13 cellular contexts compared by ENCODE assay signal in the genomic region with DNA sequence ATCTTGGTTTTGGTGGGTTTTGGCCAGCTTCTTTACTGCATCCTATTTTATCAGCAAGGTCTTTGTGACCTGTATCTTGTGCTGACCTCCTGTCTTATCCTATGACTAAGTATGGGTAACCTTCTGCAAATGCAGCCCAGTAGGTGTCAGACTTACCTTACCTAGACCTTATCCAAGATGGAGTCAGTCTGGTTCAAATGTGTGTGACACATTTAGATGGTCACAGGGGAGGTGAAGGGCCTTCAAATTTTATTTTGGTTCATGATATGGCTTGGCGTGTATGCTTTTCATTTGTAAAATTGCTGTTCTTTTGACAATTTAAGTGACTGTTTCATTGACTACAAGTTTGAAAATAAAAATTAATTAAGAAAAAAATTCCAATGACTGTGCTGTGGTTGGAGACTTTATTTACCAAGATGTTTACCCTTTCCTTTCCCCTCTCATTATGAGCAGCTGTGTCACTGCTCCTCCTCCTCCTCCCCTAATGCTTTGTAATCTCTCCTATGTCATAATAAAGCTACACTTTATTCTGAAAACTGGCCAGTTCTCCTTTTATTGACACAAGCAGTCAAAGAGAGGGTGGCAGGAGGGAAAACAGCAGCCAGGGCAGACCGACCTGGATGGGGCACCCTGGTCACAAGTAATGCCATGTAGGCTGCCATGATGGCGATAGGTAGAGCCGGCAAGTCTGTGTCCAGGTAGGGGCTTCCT. TPM values are rescaled to one million over a fixed set of nuclear protein-coding genes. Genes with fewer than 3 reads are reported as not detected.
A peak's percentile ranks its signal among the peaks of the same experiment; 100 is the strongest.
DNase-seq lines count a peak whose midpoint lies in the region; ATAC-seq, FAIRE-seq and TF ChIP-seq lines count a peak whose summit lies in the region.
"Had no signal": no experiment of that assay in that cellular context is flagged by ENCODE, and none has a peak within 500 bp of the region (broad histone marks: within the 10 kb centered on the region; RNA-seq: fewer than 3 reads in every experiment).

No MANE protein-coding gene starts in this region.

- no peaks in the 10 kb centered on the region for H3K9me3 ChIP-seq in K562 (replicated peaks; ENCODE audit: control insufficient read depth, insufficient read depth, low read depth, low read length)

- H3K9ac ChIP-seq in K562 (ENCODE audit: insufficient read depth in 1 of 2, low read depth in 2 of 2, low read length in 2 of 2), result no peak overlapping the region

- H3K4me3 ChIP-seq in K562, result no peak overlapping the region
- no peak overlapping the region for H3K4me3 ChIP-seq in retinal pigment epithelial cell (ENCODE audit: low read length)
- H3K4me3 ChIP-seq: SK-N-MC had no signal

- H3K4me2 ChIP-seq in K562 (ENCODE audit: insufficient read depth, low read length), result no peak overlapping the region

- in situ Hi-C loops in K562 (cut with MboI), result no loop called here

- TF ChIP-seq CTCF in K562 (IDR thresholded peaks at IDR 0.05 in 2 of 3, conservative IDR thresholded peaks at IDR 0.05 in 1 of 3; ENCODE audit: insufficient read depth in 2 of 3, low read depth in 1 of 3, low read length in 3 of 3) (peak in 2 of 3 experiments; percentile 14 to 31; a peak in 1 of 6 replicates), retinal pigment epithelial cell (conservative IDR thresholded peaks at IDR 0.05; ENCODE audit: low read depth, low read length) (peak; percentile 24)

- FAIRE-seq in K562 (lab: Jason Lieb, UNC), result no peak
- FAIRE-seq: colon had no signal

- CTCF ChIA-PET in K562 (lab: Yijun Ruan, JAX; ENCODE audit: low intra/inter-chr PET ratio), result no interaction called here

- no peaks in the 10 kb centered on the region for H3K9me3 Mint-ChIP-seq in activated CD4-positive, alpha-beta T cell treated with anti-CD3 and anti-CD28 coated beads, Interleukin-2, amount 10 ng/mL, durations not matched to agents 24 days and 14 days

- TF ChIP-seq EP300 in K562 (IDR thresholded peaks at IDR 0.05; ENCODE audit: low read length), result no peak

- peaks cover 2% of the 10 kb centered on the region for H3K27me3 Mint-ChIP-seq in activated CD4-positive, alpha-beta T cell treated with anti-CD3 and anti-CD28 coated beads, Interleukin-2, amount 10 ng/mL, durations not matched to agents 24 days and 14 days

- no peaks in the 10 kb centered on the region for H4K20me1 ChIP-seq in K562 (replicated peaks; ENCODE audit: control insufficient read depth, insufficient read depth, low read length)

- H3K4me1 ChIP-seq in K562 (replicated peaks in 1 of 2; ENCODE audit: control insufficient read depth in 2 of 2, insufficient read depth in 2 of 2, low read length in 2 of 2), result no peaks in the 10 kb centered on the region

- no peak overlapping the region for H3K4me3 Mint-ChIP-seq in activated CD4-positive, alpha-beta T cell treated with anti-CD3 and anti-CD28 coated beads, Interleukin-2, amount 10 ng/mL, durations not matched to agents 24 days and 14 days

- no peak overlapping the region for H3K27ac Mint-ChIP-seq in activated CD4-positive, alpha-beta T cell treated with anti-CD3 and anti-CD28 coated beads, Interleukin-2, amount 10 ng/mL, durations not matched to agents 24 days and 14 days

- ATAC-seq in K562, result peak; percentile 51; the same call in 1 of the 3 replicates
- ATAC-seq in GM18511 (IDR thresholded peaks at IDR 0.05; ENCODE audit: unreplicated experiment), result no peak

- peak; percentile 66 for DNase-seq in activated CD4-positive, alpha-beta T cell treated with anti-CD3 and anti-CD28 coated beads, Interleukin-2, amount 10 ng/mL, durations not matched to agents 24 days and 14 days
- no peak for DNase-seq in activated CD4-positive, alpha-beta T cell treated with anti-CD3 and anti-CD28 coated beads for 4 hours
- DNase-seq in M059J (ENCODE audit: low read depth) (peak; percentile 37), K562 (ENCODE audit: extremely low read depth in 1 of 4, low spot score in 3 of 4) (peak in 1 of 4 experiments; percentile 10), retinal pigment epithelial cell (ENCODE audit: low read depth) (no peak), DMS153 treated with DMSO at 0.1 percent for 48 hours (lab: John Stamatoyannopoulos, UW; ENCODE audit: unreplicated experiment) (no peak)
- DNase-seq in activated T-cell treated with anti-CD3 and anti-CD28 coated beads, Interleukin-2, amount 50 U/mL, for 1 hour, result no peak
- DNase-seq: GOT3; NCI-H2081 treated with DMSO at 0.1 percent for 48 hours; stimulated activated CD4-positive, alpha-beta T cell treated with anti-CD3 and anti-CD28 coated beads, Interleukin-12 subunit alpha, Interleukin-12 subunit beta, amount 100 ng/mL, for 4 hours had no signal

- peak in 1 of 2 experiments; percentile 23; a peak in 1 of 4 replicates for TF ChIP-seq RAD21 in K562 (CRISPR knock-in tag; conservative IDR thresholded peaks at IDR 0.05 in 1 of 2, IDR thresholded peaks at IDR 0.05 in 1 of 2)

- TF ChIP-seq POLR2A in K562 (conservative IDR thresholded peaks at IDR 0.05), result no peak

- H2AFZ ChIP-seq in K562 (ENCODE audit: low read depth, low read length), result no peak overlapping the region

- intact Hi-C loops in activated CD4-positive, alpha-beta T cell treated with anti-CD3 and anti-CD28 coated beads, Interleukin-2, amount 10 ng/mL, durations not matched to agents 24 days and 14 days (cut with micrococcal nuclease), result loop anchor here (1.0 kb wide), 1 partner anchor 69 kb away; no protein-coding TSS in a partner anchor
- intact Hi-C loops in K562 (cut with micrococcal nuclease), result no loop called here

- H3K27ac ChIP-seq in K562 (ENCODE audit: extremely low read depth, low read depth, low read length), result no peak overlapping the region
- H3K27ac ChIP-seq: SK-N-MC had no signal

- no peaks in the 10 kb centered on the region for H3K36me3 Mint-ChIP-seq in activated CD4-positive, alpha-beta T cell treated with anti-CD3 and anti-CD28 coated beads, Interleukin-2, amount 10 ng/mL, durations not matched to agents 24 days and 14 days (ENCODE audit: low read depth)

- POLR2A ChIA-PET in K562 (lab: Yijun Ruan, JAX), result no interaction called here

- H3K36me3 ChIP-seq in K562 (ENCODE audit: control insufficient read depth, insufficient read depth, low read length), result no peaks in the 10 kb centered on the region

- WGBS in K562 (ENCODE audit: insufficient coverage, low coverage, missing lambda C conversion rate), result 0% methylated on average over 4 of the region's 4 CpGs

- no TSS peak for BruUV-seq in K562 (replicated peaks; lab: Mats Ljungman, UMichigan)

- H3K27me3 ChIP-seq in K562 (ENCODE audit: control insufficient read depth in 2 of 2, insufficient read depth in 2 of 2, low read length in 2 of 2), result peaks cover 0 to 44% of the 10 kb centered on the region in 2 experiments; a peak in 2 of 5 replicates

- H3K9me1 ChIP-seq in K562 (ENCODE audit: control insufficient read depth, insufficient read depth, low read length), result no peaks in the 10 kb centered on the region

- no peaks in the 10 kb centered on the region for H3K4me1 Mint-ChIP-seq in activated CD4-positive, alpha-beta T cell treated with anti-CD3 and anti-CD28 coated beads, Interleukin-2, amount 10 ng/mL, durations not matched to agents 24 days and 14 days

- H3K79me2 ChIP-seq in K562 (ENCODE audit: control insufficient read depth, insufficient read depth, low read length), result no peaks in the 10 kb centered on the region

TF ChIP-seq in K562, 482 proteins besides CTCF, POLR2A, EP300 and RAD21 (continues in another document):
- TF ChIP-seq ETV5 (CRISPR knock-in tag; IDR thresholded peaks at IDR 0.05; ENCODE audit: low read depth) (no peak), PTRF (tag; IDR thresholded peaks at IDR 0.05) (peak; percentile 49; the same call in 1 of the 2 replicates), NFIX (CRISPR knock-in tag; IDR thresholded peaks at IDR 0.05; ENCODE audit: low read depth) (no peak), TGIF2 (CRISPR knock-in tag; IDR thresholded peaks at IDR 0.05) (no peak)
- TF ChIP-seq, protein P1, sequence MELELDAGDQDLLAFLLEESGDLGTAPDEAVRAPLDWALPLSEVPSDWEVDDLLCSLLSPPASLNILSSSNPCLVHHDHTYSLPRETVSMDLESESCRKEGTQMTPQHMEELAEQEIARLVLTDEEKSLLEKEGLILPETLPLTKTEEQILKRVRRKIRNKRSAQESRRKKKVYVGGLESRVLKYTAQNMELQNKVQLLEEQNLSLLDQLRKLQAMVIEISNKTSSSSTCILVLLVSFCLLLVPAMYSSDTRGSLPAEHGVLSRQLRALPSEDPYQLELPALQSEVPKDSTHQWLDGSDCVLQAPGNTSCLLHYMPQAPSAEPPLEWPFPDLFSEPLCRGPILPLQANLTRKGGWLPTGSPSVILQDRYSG (tag; conservative IDR thresholded peaks at IDR 0.05; ENCODE audit: low read depth), result peak; percentile 75; the same call in 1 of the 2 replicates
- TF ChIP-seq, protein P2, sequence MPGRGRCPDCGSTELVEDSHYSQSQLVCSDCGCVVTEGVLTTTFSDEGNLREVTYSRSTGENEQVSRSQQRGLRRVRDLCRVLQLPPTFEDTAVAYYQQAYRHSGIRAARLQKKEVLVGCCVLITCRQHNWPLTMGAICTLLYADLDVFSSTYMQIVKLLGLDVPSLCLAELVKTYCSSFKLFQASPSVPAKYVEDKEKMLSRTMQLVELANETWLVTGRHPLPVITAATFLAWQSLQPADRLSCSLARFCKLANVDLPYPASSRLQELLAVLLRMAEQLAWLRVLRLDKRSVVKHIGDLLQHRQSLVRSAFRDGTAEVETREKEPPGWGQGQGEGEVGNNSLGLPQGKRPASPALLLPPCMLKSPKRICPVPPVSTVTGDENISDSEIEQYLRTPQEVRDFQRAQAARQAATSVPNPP (IDR thresholded peaks at IDR 0.05; ENCODE audit: borderline replicate concordance, insufficient read depth, insufficient read length), result no peak

RNA-seq across cellular contexts. Expression of a gene that starts 49.4 kb away (rescaled TPM):
- not detected in 2 replicates for total RNA-seq in activated CD4-positive, alpha-beta T cell treated with anti-CD3 and anti-CD28 coated beads, Interleukin-2, amount 10 ng/mL, durations not matched to agents 24 days and 14 days
- total RNA-seq in M059J (2014; rRNA removed; shearing (Covaris generic)), result not detected in 2 replicates
- total RNA-seq in K562 (2011; cell fraction: chromatin; rRNA removed; ENCODE audit: low replicate concordance), result not detected in 2 replicates
- not detected in 2 replicates for total RNA-seq in K562 (2011; cell fraction: nucleolus; rRNA removed)
- not detected in 2 replicates for total RNA-seq in K562 (2011; cell fraction: nucleoplasm; rRNA removed)
- total RNA-seq in K562 (2014; rRNA removed), result not detected in 2 replicates
- total RNA-seq in K562 (2014; rRNA removed; fragmentation: Illumina TruSeq; extraction: Trizol), result not detected in 2 replicates
- total RNA-seq in K562 (2015; rRNA removed; fragmentation: Illumina TruSeq; extraction: Trizol), result not detected in 2 replicates
- total RNA-seq in K562 (2021), result 0.31 TPM in 1 of 2 replicates, not detected in the other
- not detected in 2 replicates for polyA plus RNA-seq in K562 (2011; rRNA removed)
- polyA plus RNA-seq in K562 (2011; cell fraction: cytosol; rRNA removed), result not detected in 2 replicates
- not detected in 2 replicates for polyA plus RNA-seq in K562 (2011; cell fraction: nucleus; rRNA removed)
- 0.11 TPM in 1 of 2 replicates, not detected in the other for polyA plus RNA-seq in K562 (2012)
- polyA plus RNA-seq in K562 (2014; fragmentation: Illumina TruSeq; extraction: Trizol), result not detected in 2 replicates
- not detected for polyA plus RNA-seq in K562 (2014; fragmentation: Nextera tagmentation; extraction: Ambion mirVana)
- polyA plus RNA-seq in K562 (2014; rRNA removed), result not detected in 2 replicates
- polyA minus RNA-seq in K562 (2011; rRNA and poly(A)+ RNA removed), result not detected in 2 replicates
- not detected in 2 replicates for polyA minus RNA-seq in K562 (2011; cell fraction: cytosol; rRNA and poly(A)+ RNA removed)
- not detected in 2 replicates for polyA minus RNA-seq in K562 (2011; cell fraction: nucleus; rRNA and poly(A)+ RNA removed)

Comparison
In these comparisons a context has a peak if more than half of its experiments do, and no peak if none do; other contexts are left out.
1. DNase-seq: peak in activated CD4-positive, alpha-beta T cell treated with anti-CD3 and anti-CD28 coated beads, Interleukin-2, amount 10 ng/mL, durations not matched to agents 24 days and 14 days (single experiment) and M059J (single experiment); none in activated CD4-positive, alpha-beta T cell treated with anti-CD3 and anti-CD28 coated beads for 4 hours (0 of 2), retinal pigment epithelial cell (single experiment), DMS153 treated with DMSO at 0.1 percent for 48 hours (single experiment) and activated T-cell treated with anti-CD3 and anti-CD28 coated beads, Interleukin-2, amount 50 U/mL, for 1 hour (single experiment).